ENCODE assay signal across 20 cellular contexts in genomic region chr12:32493282-32493681, GRCh38.
DNase-seq lines count a peak whose midpoint lies in the region; ATAC-seq, FAIRE-seq and TF ChIP-seq lines count a peak whose summit lies in the region.
"Had no signal": no experiment of that assay in that cellular context is flagged by ENCODE, and none has a peak within 500 bp of the region (broad histone marks: within the 10 kb centered on the region; RNA-seq: fewer than 3 reads in every experiment).

No MANE protein-coding gene starts in this region.

- no peak overlapping the region for H2AFZ ChIP-seq in neural progenitor cell (replicated peaks)

- H3K9me3 ChIP-seq in HEK293 (ENCODE audit: control insufficient read depth, insufficient read depth, low read depth, low read length) (no peaks in the 10 kb centered on the region), neural progenitor cell (ENCODE audit: low read depth) (no peaks in the 10 kb centered on the region), upper lobe of right lung (no peaks in the 10 kb centered on the region)
- H3K9me3 ChIP-seq: BLaER1 treated with 17β-estradiol and CSF1 and Interleukin-3, amounts not matched to agents 10 nM and 100 nM; SK-N-SH had no signal

- POLR2A ChIA-PET in HEK293 (lab: Yijun Ruan, JAX) = no interaction called here

- peak; percentile 39 for ATAC-seq in upper lobe of right lung
- ATAC-seq: HCT116, HepG2 had no signal

- H4K20me1 ChIP-seq in neural progenitor cell (ENCODE audit: low read depth) = peaks cover 11% of the 10 kb centered on the region
- H4K20me1 ChIP-seq: BLaER1 treated with 17β-estradiol and CSF1 and Interleukin-3, amounts not matched to agents 10 nM and 100 nM had no signal

- H3K27me3 ChIP-seq in neural progenitor cell (no peaks in the 10 kb centered on the region), upper lobe of right lung (no peaks in the 10 kb centered on the region)
- H3K27me3 ChIP-seq: BLaER1 treated with 17β-estradiol and CSF1 and Interleukin-3, amounts not matched to agents 10 nM and 100 nM had no signal

- H3K4me2 ChIP-seq in neural progenitor cell = peak overlapping the region; percentile 5
- H3K4me2 ChIP-seq: BLaER1 treated with 17β-estradiol and CSF1 and Interleukin-3, amounts not matched to agents 10 nM and 100 nM; SK-N-SH had no signal

- DNase-seq in neural progenitor cell (ENCODE audit: low spot score) = peak; percentile 66
- no peak for DNase-seq in upper lobe of right lung
- no peak for DNase-seq in COLO829 (ENCODE audit: low spot score)
- DNase-seq in HFFc6 = no peak
- DNase-seq in NCI-H526 (lab: John Stamatoyannopoulos, UW) = no peak
- DNase-seq: CD8-positive, alpha-beta memory T cell; DMS79 treated with DMSO at 0.1 percent for 48 hours; GDM1; KG1; NCI-H1105 treated with DMSO at 0.1 percent for 48 hours; NCI-H1694; NCI-H2081 treated with DMSO at 0.1 percent for 48 hours; NCI-H82; SHP77 treated with DMSO at 0.1 percent for 48 hours; SK-N-SH had no signal

- CTCF ChIA-PET in HEK293 (lab: Yijun Ruan, JAX) = no interaction called here

- H3K9ac ChIP-seq in neural progenitor cell = no peak overlapping the region
- H3K9ac ChIP-seq: BLaER1 treated with 17β-estradiol and CSF1 and Interleukin-3, amounts not matched to agents 10 nM and 100 nM; SK-N-SH had no signal

- H3K4me3 ChIP-seq in HEK293 (ENCODE audit: low read depth, low read length) (no peak overlapping the region), neural progenitor cell (no peak overlapping the region), upper lobe of right lung (no peak overlapping the region)
- H3K4me3 ChIP-seq: BLaER1 treated with 17β-estradiol and CSF1 and Interleukin-3, amounts not matched to agents 10 nM and 100 nM had no signal

- H3K4me1 ChIP-seq in HEK293 (ENCODE audit: control insufficient read depth, insufficient read depth, low read length) = no peaks in the 10 kb centered on the region
- peaks cover 46% of the 10 kb centered on the region for H3K4me1 ChIP-seq in neural progenitor cell
- H3K4me1 ChIP-seq in upper lobe of right lung = peaks cover 7% of the 10 kb centered on the region

- H3K27ac ChIP-seq in HEK293 (ENCODE audit: extremely low read depth, low read depth, low read length) (no peak overlapping the region), neural progenitor cell (no peak overlapping the region), upper lobe of right lung (no peak overlapping the region)
- H3K27ac ChIP-seq: BLaER1 treated with 17β-estradiol and CSF1 and Interleukin-3, amounts not matched to agents 10 nM and 100 nM had no signal

- H3K9me3 Mint-ChIP-seq in neural progenitor cell (no peaks in the 10 kb centered on the region), HFFc6 (no peaks in the 10 kb centered on the region)
- H3K9me3 Mint-ChIP-seq: CD8-positive, alpha-beta memory T cell had no signal

- peaks cover 31% of the 10 kb centered on the region for H3F3A ChIP-seq in neural progenitor cell (ENCODE audit: low read depth)

- H3K27me3 Mint-ChIP-seq in neural progenitor cell (ENCODE audit: insufficient read depth, low read depth) (peaks cover 4% of the 10 kb centered on the region), HFFc6 (ENCODE audit: insufficient read depth) (peaks cover 4% of the 10 kb centered on the region; the same call in 1 of the 2 replicates)

- H3K36me3 Mint-ChIP-seq in neural progenitor cell (no peaks in the 10 kb centered on the region), HFFc6 (ENCODE audit: low read depth) (no peaks in the 10 kb centered on the region)
- H3K36me3 Mint-ChIP-seq: CD8-positive, alpha-beta memory T cell had no signal

- H3K4me3 Mint-ChIP-seq in neural progenitor cell (no peak overlapping the region), HFFc6 (no peak overlapping the region)
- H3K4me3 Mint-ChIP-seq: CD8-positive, alpha-beta memory T cell had no signal

- peaks cover 82% of the 10 kb centered on the region for H3K79me2 ChIP-seq in neural progenitor cell (ENCODE audit: low read depth)

- H3K27ac Mint-ChIP-seq in neural progenitor cell = no peak overlapping the region
- H3K27ac Mint-ChIP-seq in HFFc6 = no peak overlapping the region
- H3K27ac Mint-ChIP-seq: CD8-positive, alpha-beta memory T cell had no signal

- H3K4me1 Mint-ChIP-seq in neural progenitor cell = peaks cover 20% of the 10 kb centered on the region
- H3K4me1 Mint-ChIP-seq in HFFc6 (ENCODE audit: low read depth) = no peaks in the 10 kb centered on the region

- H3K36me3 ChIP-seq in HEK293 (ENCODE audit: control insufficient read depth in 2 of 2, insufficient read depth in 1 of 2, low read length in 2 of 2) (no peaks in the 10 kb centered on the region), neural progenitor cell (no peaks in the 10 kb centered on the region), upper lobe of right lung (no peaks in the 10 kb centered on the region)
- H3K36me3 ChIP-seq: BLaER1 treated with 17β-estradiol and CSF1 and Interleukin-3, amounts not matched to agents 10 nM and 100 nM had no signal

- TF ChIP-seq CTCF in HEK293 (tag by site-specific recombination; IDR thresholded peaks at IDR 0.05) (no peak), neural progenitor cell (IDR thresholded peaks at IDR 0.05) (no peak), upper lobe of right lung (IDR thresholded peaks at IDR 0.05) (no peak), HFFc6 (IDR thresholded peaks at IDR 0.05) (no peak)

- peak; percentile 91 for FAIRE-seq in islet of Langerhans (lab: Jason Lieb, UNC)
- FAIRE-seq: HepG2 had no signal

- intact Hi-C loops in upper lobe of right lung (cut with DNase I) = no loop called here

TF ChIP-seq in HEK293, 187 proteins besides CTCF, POLR2A, EP300 and RAD21:
- TF ChIP-seq ZNF664 (tag by site-specific recombination; IDR thresholded peaks at IDR 0.05) = 0 out of 2 replicates have a peak, but pooled peaks have one; percentile 63
- no peak for TF ChIP-seq ZNF530 (tag by site-specific recombination; IDR thresholded peaks at IDR 0.05; ENCODE audit: low read depth)
- TF ChIP-seq ZNF391 (tag by site-specific recombination; IDR thresholded peaks at IDR 0.05; ENCODE audit: borderline replicate concordance, low read depth) = no peak
- TF ChIP-seq ZNF132 (tag by site-specific recombination; IDR thresholded peaks at IDR 0.05; ENCODE audit: borderline replicate concordance) = no peak
- no peak for TF ChIP-seq YY2 (tag by site-specific recombination; IDR thresholded peaks at IDR 0.05)
- no peak for TF ChIP-seq ZNF324 (tag by site-specific recombination; IDR thresholded peaks at IDR 0.05)
- TF ChIP-seq OVOL3 (tag by site-specific recombination; IDR thresholded peaks at IDR 0.05) = no peak
- TF ChIP-seq ZNF510 (tag by site-specific recombination; IDR thresholded peaks at IDR 0.05; ENCODE audit: insufficient replicate concordance) = no peak
- TF ChIP-seq, protein P1, sequence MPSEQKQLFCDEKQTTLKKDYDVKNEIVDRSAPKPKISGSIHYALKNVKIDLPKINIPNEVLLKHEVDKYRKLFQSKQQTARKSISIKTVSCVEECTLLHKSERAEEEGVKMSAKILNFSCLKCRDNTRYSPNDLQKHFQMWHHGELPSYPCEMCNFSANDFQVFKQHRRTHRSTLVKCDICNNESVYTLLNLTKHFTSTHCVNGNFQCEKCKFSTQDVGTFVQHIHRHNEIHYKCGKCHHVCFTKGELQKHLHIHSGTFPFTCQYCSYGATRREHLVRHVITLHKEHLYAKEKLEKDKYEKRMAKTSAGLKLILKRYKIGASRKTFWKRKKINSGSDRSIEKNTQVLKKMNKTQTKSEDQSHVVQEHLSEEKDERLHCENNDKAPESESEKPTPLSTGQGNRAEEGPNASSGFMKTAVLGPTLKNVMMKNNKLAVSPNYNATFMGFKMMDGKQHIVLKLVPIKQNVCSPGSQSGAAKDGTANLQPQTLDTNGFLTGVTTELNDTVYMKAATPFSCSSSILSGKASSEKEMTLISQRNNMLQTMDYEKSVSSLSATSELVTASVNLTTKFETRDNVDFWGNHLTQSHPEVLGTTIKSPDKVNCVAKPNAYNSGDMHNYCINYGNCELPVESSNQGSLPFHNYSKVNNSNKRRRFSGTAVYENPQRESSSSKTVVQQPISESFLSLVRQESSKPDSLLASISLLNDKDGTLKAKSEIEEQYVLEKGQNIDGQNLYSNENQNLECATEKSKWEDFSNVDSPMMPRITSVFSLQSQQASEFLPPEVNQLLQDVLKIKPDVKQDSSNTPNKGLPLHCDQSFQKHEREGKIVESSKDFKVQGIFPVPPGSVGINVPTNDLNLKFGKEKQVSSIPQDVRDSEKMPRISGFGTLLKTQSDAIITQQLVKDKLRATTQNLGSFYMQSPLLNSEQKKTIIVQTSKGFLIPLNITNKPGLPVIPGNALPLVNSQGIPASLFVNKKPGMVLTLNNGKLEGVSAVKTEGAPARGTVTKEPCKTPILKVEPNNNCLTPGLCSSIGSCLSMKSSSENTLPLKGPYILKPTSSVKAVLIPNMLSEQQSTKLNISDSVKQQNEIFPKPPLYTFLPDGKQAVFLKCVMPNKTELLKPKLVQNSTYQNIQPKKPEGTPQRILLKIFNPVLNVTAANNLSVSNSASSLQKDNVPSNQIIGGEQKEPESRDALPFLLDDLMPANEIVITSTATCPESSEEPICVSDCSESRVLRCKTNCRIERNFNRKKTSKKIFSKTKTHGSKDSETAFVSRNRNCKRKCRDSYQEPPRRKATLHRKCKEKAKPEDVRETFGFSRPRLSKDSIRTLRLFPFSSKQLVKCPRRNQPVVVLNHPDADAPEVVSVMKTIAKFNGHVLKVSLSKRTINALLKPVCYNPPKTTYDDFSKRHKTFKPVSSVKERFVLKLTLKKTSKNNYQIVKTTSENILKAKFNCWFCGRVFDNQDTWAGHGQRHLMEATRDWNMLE (tag by site-specific recombination; conservative IDR thresholded peaks at IDR 0.05; ENCODE audit: low read depth) = no peak
TF ChIP-seq in HEK293: peak in this region for 1.
